Comparison of ENCODE assay signal across 11 cellular contexts in genomic region chr21:41663805-41664788, GRCh38.
DNase-seq lines count a peak whose midpoint lies in the region; ATAC-seq and TF ChIP-seq lines count a peak whose summit lies in the region.
"Had no signal": no experiment of that assay in that cellular context is flagged by ENCODE, and none has a peak within 500 bp of the region (broad histone marks: within the 10 kb centered on the region; RNA-seq: fewer than 3 reads in every experiment).

No MANE protein-coding gene starts in this region.

- H3K27ac Mint-ChIP-seq in activated T-helper 17 cell treated with anti-CD3 and anti-CD28 coated beads, Interleukin-2, amount 50 U/mL, for 72 hours, result no peak overlapping the region

- H3K4me1 ChIP-seq in SK-N-SH (ENCODE audit: control insufficient read depth in 1 of 2, insufficient read depth in 2 of 2, low read depth in 1 of 2, low read length in 1 of 2) (peaks cover 0 to 5% of the 10 kb centered on the region in 2 experiments; a peak in 1 of 4 replicates), SJSA1 (replicated peaks) (peaks cover 20% of the 10 kb centered on the region), thoracic aorta (ENCODE audit: control insufficient read depth in 1 of 2, low read depth in 2 of 2) (peaks cover 15 to 36% of the 10 kb centered on the region in 2 donors)
- H3K4me1 ChIP-seq: SJCRH30 had no signal

- no peak for TF ChIP-seq RAD21 in SK-N-SH (IDR thresholded peaks at IDR 0.05; ENCODE audit: low read length)

- CTCF ChIA-PET in SK-N-SH (lab: Yijun Ruan, JAX), result interaction anchor here (0.6 to 0.9 kb wide), 2 partner anchors 51 to 224 kb away, joined by 3 read pairs; no protein-coding TSS in a partner anchor

- H3K27ac ChIP-seq in SK-N-SH (ENCODE audit: low read depth in 2 of 2, low read length in 1 of 2) (no peak overlapping the region), SJSA1 (peak overlapping the region; percentile 51; the same call in 1 of the 2 replicates), thoracic aorta (peak overlapping the region; percentile 47 to 54)
- H3K27ac ChIP-seq: KMS-11, SJCRH30 had no signal

- H3K27me3 ChIP-seq in SK-N-SH (ENCODE audit: insufficient read depth) (no peaks in the 10 kb centered on the region), SJSA1 (replicated peaks) (no peaks in the 10 kb centered on the region), thoracic aorta (replicated peaks; ENCODE audit: insufficient read depth) (no peaks in the 10 kb centered on the region)
- H3K27me3 ChIP-seq: SJCRH30 had no signal

- TF ChIP-seq CTCF in SK-N-SH (IDR thresholded peaks at IDR 0.05) (no peak), thoracic aorta (IDR thresholded peaks at IDR 0.05) (no peak)

- H3K4me3 Mint-ChIP-seq in activated T-helper 17 cell treated with anti-CD3 and anti-CD28 coated beads, Interleukin-2, amount 50 U/mL, for 72 hours, result no peak overlapping the region

- H3K36me3 ChIP-seq in SK-N-SH (replicated peaks in 1 of 2; ENCODE audit: control insufficient read depth in 1 of 2, insufficient read depth in 2 of 2, low read length in 1 of 2) (no peaks in the 10 kb centered on the region), SJSA1 (no peaks in the 10 kb centered on the region), thoracic aorta (no peaks in the 10 kb centered on the region)
- H3K36me3 ChIP-seq: SJCRH30 had no signal

- H3K4me2 ChIP-seq in SK-N-SH, result no peak overlapping the region
- H3K4me2 ChIP-seq: KMS-11 had no signal

- ATAC-seq in SK-N-SH treated with all-trans-retinoic acid at 6 μM for 48 hours (peak; percentile 30; the same call in 1 of the 3 replicates), thoracic aorta (ENCODE audit: insufficient number of reproducible peaks, low FRiP score, low read depth) (no peak), GM19397 (IDR thresholded peaks at IDR 0.05; ENCODE audit: unreplicated experiment) (no peak), GM18909 (IDR thresholded peaks at IDR 0.05; ENCODE audit: poor library complexity, unreplicated experiment) (no peak)
- ATAC-seq in activated T-helper 17 cell treated with anti-CD3 and anti-CD28 coated beads, Interleukin-2, amount 50 U/mL, for 72 hours (replicated peaks), result no peak

- no peaks in the 10 kb centered on the region for H3K79me2 ChIP-seq in SK-N-SH (ENCODE audit: insufficient read depth)

- peaks cover 12% of the 10 kb centered on the region for H3K27me3 Mint-ChIP-seq in activated T-helper 17 cell treated with anti-CD3 and anti-CD28 coated beads, Interleukin-2, amount 50 U/mL, for 72 hours

- TF ChIP-seq EP300 in SK-N-SH (IDR thresholded peaks at IDR 0.05; ENCODE audit: borderline replicate concordance in 1 of 2, low read depth in 1 of 2, low read length in 1 of 2), result no peak

- no peaks in the 10 kb centered on the region for H3K4me1 Mint-ChIP-seq in activated T-helper 17 cell treated with anti-CD3 and anti-CD28 coated beads, Interleukin-2, amount 50 U/mL, for 72 hours

- no peaks in the 10 kb centered on the region for H3K9me3 ChIP-seq in SK-N-SH
- no peaks in the 10 kb centered on the region for H3K9me3 ChIP-seq in SJSA1 (replicated peaks)
- no peaks in the 10 kb centered on the region for H3K9me3 ChIP-seq in thoracic aorta
- H3K9me3 ChIP-seq: SJCRH30 had no signal

- H3K4me3 ChIP-seq in SK-N-SH (ENCODE audit: low read depth in 2 of 2, low read length in 1 of 2) (no peak overlapping the region), SJSA1 (no peak overlapping the region), thoracic aorta (peak overlapping the region; percentile 16)
- H3K4me3 ChIP-seq: SJCRH30 had no signal

- no peak overlapping the region for H2AFZ ChIP-seq in SK-N-SH (ENCODE audit: low read depth)

- no peaks in the 10 kb centered on the region for H3K36me3 Mint-ChIP-seq in activated T-helper 17 cell treated with anti-CD3 and anti-CD28 coated beads, Interleukin-2, amount 50 U/mL, for 72 hours (ENCODE audit: low read depth)

- no peaks in the 10 kb centered on the region for H3F3A ChIP-seq in SK-N-SH (replicated peaks; ENCODE audit: insufficient read depth)

- DNase-seq in SK-N-SH (no peak), SJSA1 (ENCODE audit: low read depth in 1 of 2, low spot score in 2 of 2) (peak in 1 of 2 experiments; percentile 20), iris pigment epithelial cell (ENCODE audit: low read depth) (peak; percentile 56), thoracic aorta (ENCODE audit: low spot score) (no peak)
- DNase-seq: left ventricle myocardium superior, SJCRH30 had no signal

- H3K9ac ChIP-seq in SK-N-SH, result no peak overlapping the region
- H3K9ac ChIP-seq: KMS-11 had no signal

- H4K20me1 ChIP-seq in SK-N-SH (ENCODE audit: insufficient read depth), result no peaks in the 10 kb centered on the region

- H3K9me3 Mint-ChIP-seq in activated T-helper 17 cell treated with anti-CD3 and anti-CD28 coated beads, Interleukin-2, amount 50 U/mL, for 72 hours, result no peaks in the 10 kb centered on the region

- 61% methylated on average over 15 of the region's 21 CpGs for WGBS in SK-N-SH (ENCODE audit: low lambda C conversion rate)

- POLR2A ChIA-PET in SK-N-SH (lab: Yijun Ruan, JAX), result interaction anchor here (0.5 kb wide), 1 partner anchor 12 kb away, joined by 3 read pairs; no protein-coding TSS in a partner anchor

- H3K9me2 ChIP-seq in SK-N-SH, result no peaks in the 10 kb centered on the region

TF ChIP-seq in SK-N-SH treated with all-trans-retinoic acid at 6 μM for 48 hours, 23 proteins besides CTCF, POLR2A, EP300 and RAD21 (continues in another document):
- TF ChIP-seq ESRRG (CRISPR knock-in tag; IDR thresholded peaks at IDR 0.05) (no peak), CREB5 (CRISPR knock-in tag; IDR thresholded peaks at IDR 0.05; ENCODE audit: low read depth) (no peak), SNAI2 (CRISPR knock-in tag; IDR thresholded peaks at IDR 0.05) (no peak), ZNF8 (CRISPR knock-in tag; IDR thresholded peaks at IDR 0.05) (no peak), OSR1 (CRISPR knock-in tag; IDR thresholded peaks at IDR 0.05) (no peak), POU6F1 (CRISPR knock-in tag; IDR thresholded peaks at IDR 0.05; ENCODE audit: borderline replicate concordance, low read depth) (no peak), ZC3H10 (CRISPR knock-in tag; IDR thresholded peaks at IDR 0.05) (no peak), TOX (CRISPR knock-in tag; IDR thresholded peaks at IDR 0.05; ENCODE audit: borderline replicate concordance) (no peak)

TF ChIP-seq in SK-N-SH, 30 proteins besides CTCF, POLR2A, EP300 and RAD21 (continues in another document):
- no peak for TF ChIP-seq EZH2phosphoT487 (IDR thresholded peaks at IDR 0.05; ENCODE audit: borderline replicate concordance, low read depth)
- no peak for TF ChIP-seq MEF2A (IDR thresholded peaks at IDR 0.05; ENCODE audit: borderline replicate concordance, low read depth)
- TF ChIP-seq ZBTB33 (IDR thresholded peaks at IDR 0.05; ENCODE audit: borderline replicate concordance, low read depth), result no peak
- TF ChIP-seq GATA2 (CRISPR knock-in tag; IDR thresholded peaks at IDR 0.05), result no peak
- TF ChIP-seq MAX (IDR thresholded peaks at IDR 0.05; ENCODE audit: low read depth), result no peak
- TF ChIP-seq NRF1 (IDR thresholded peaks at IDR 0.05; ENCODE audit: low read depth, low read length), result no peak
- no peak for TF ChIP-seq REST (IDR thresholded peaks at IDR 0.05; ENCODE audit: low read depth, low read length)
- TF ChIP-seq POLR2AphosphoS5 (IDR thresholded peaks at IDR 0.05; ENCODE audit: low read depth, low read length), result no peak

Comparison
In these comparisons a context has a peak if more than half of its experiments do, and no peak if none do; other contexts are left out.
1. H3K27ac ChIP-seq: peak in SJSA1 (single experiment) and thoracic aorta (2 of 2); none in SK-N-SH (0 of 2).